8 cellular contexts compared by ENCODE assay signal in genomic region chr15:49154799-49155109, GRCh38. TPM values are rescaled to one million over a fixed set of nuclear protein-coding genes. Genes with fewer than 3 reads are reported as not detected.
DNase-seq lines count a peak whose midpoint lies in the region; ATAC-seq, FAIRE-seq and TF ChIP-seq lines count a peak whose summit lies in the region.

No MANE protein-coding gene starts in this region.

- DNase-seq in GM06990 (ENCODE audit: extremely low read depth, insufficient read length), result no peak
- no peak for DNase-seq in central memory CD8-positive, alpha-beta T cell (ENCODE audit: low spot score in 2 of 2)
- DNase-seq in naive thymus-derived CD4-positive, alpha-beta T cell, result no peak
- no peak for DNase-seq in pons (ENCODE audit: low spot score)
- DNase-seq in D721Med (ENCODE audit: insufficient read length, low spot score), result no peak
- DNase-seq in activated CD4-positive, alpha-beta T cell treated with anti-CD3 and anti-CD28 coated beads, Interleukin-2, amount 50 U/mL, for 4 hours, result no peak

- no peak for ATAC-seq in central memory CD8-positive, alpha-beta T cell (replicated peaks; ENCODE audit: extremely low read depth, poor library complexity, severe bottlenecking)
- ATAC-seq in naive thymus-derived CD4-positive, alpha-beta T cell, result no peak
- no peak for ATAC-seq in HG02938 (IDR thresholded peaks at IDR 0.05; ENCODE audit: unreplicated experiment)

- no peaks in the 10 kb centered on the region for H3K9me3 ChIP-seq in HUES6 (ENCODE audit: control insufficient read depth, insufficient read depth, low read depth, low read length)
- no peaks in the 10 kb centered on the region for H3K9me3 ChIP-seq in naive thymus-derived CD4-positive, alpha-beta T cell (ENCODE audit: control insufficient read depth in 2 of 3, low read length in 3 of 3)

- H3K27ac Mint-ChIP-seq in central memory CD8-positive, alpha-beta T cell (ENCODE audit: low read depth), result peak overlapping the region; percentile 93
- peak overlapping the region; percentile 93 to 100 (median 97) for H3K27ac Mint-ChIP-seq in naive thymus-derived CD4-positive, alpha-beta T cell

- TF ChIP-seq CTCF in GM06990 (IDR thresholded peaks at IDR 0.05; ENCODE audit: insufficient read depth, low read length, poor library complexity, severe bottlenecking), result no peak
- TF ChIP-seq CTCF in D721Med (IDR thresholded peaks at IDR 0.05; ENCODE audit: insufficient read depth, missing control alignments), result no peak

- peaks cover 17% of the 10 kb centered on the region for H3K36me3 Mint-ChIP-seq in central memory CD8-positive, alpha-beta T cell (ENCODE audit: insufficient read depth)
- H3K36me3 Mint-ChIP-seq in naive thymus-derived CD4-positive, alpha-beta T cell, result peaks cover 0 to 6% (median 0%) of the 10 kb centered on the region in 5 donors

- H3K4me3 Mint-ChIP-seq in central memory CD8-positive, alpha-beta T cell, result peak overlapping the region; percentile 95
- peak overlapping the region; percentile 95 to 100 (median 98) for H3K4me3 Mint-ChIP-seq in naive thymus-derived CD4-positive, alpha-beta T cell

- CTCF ChIA-PET in naive thymus-derived CD4-positive, alpha-beta T cell (lab: Charles Lee), result interaction anchor here (1.8 kb wide), 1 partner anchor 9 kb away, joined by 7 read pairs; no protein-coding TSS in a partner anchor

- intact Hi-C loops in naive thymus-derived CD4-positive, alpha-beta T cell (cut with micrococcal nuclease), result loop anchor here (1.0 to 10.0 kb wide), 17 partner anchors 8 to 1752 kb away; partner anchors contain the start of genes CEP152 (in 2 of the 2), DUT (in 2 of the 2), EID1 (in 2 of the 2) and GALK2 (in 2 of the 2)

- H3K9ac ChIP-seq in HUES6 (ENCODE audit: low read length), result peak overlapping the region; percentile 88

- no peaks in the 10 kb centered on the region for H3K9me3 Mint-ChIP-seq in central memory CD8-positive, alpha-beta T cell
- H3K9me3 Mint-ChIP-seq in naive thymus-derived CD4-positive, alpha-beta T cell, result peaks cover 0 to 1% (median 0%) of the 10 kb centered on the region in 11 donors

- peaks cover 7% of the 10 kb centered on the region; the same call in 1 of the 2 replicates for H3K4me1 ChIP-seq in HUES6 (ENCODE audit: control insufficient read depth, insufficient read depth, low read length)
- H3K4me1 ChIP-seq in naive thymus-derived CD4-positive, alpha-beta T cell (ENCODE audit: control insufficient read depth in 2 of 2, insufficient read depth in 2 of 2, low read length in 2 of 2), result peaks cover 9 to 26% of the 10 kb centered on the region in 2 donors

- H3K36me3 ChIP-seq in GM06990 (ENCODE audit: control insufficient read depth, insufficient read depth, low read length), result no peaks in the 10 kb centered on the region
- H3K36me3 ChIP-seq in HUES6 (ENCODE audit: control insufficient read depth, insufficient read depth, low read length), result no peaks in the 10 kb centered on the region
- peaks cover 0 to 6% (median 0%) of the 10 kb centered on the region in 3 experiments for H3K36me3 ChIP-seq in naive thymus-derived CD4-positive, alpha-beta T cell (ENCODE audit: control insufficient read depth in 2 of 3, insufficient read depth in 3 of 3, low read length in 3 of 3)

- H3K27ac ChIP-seq in HUES6 (ENCODE audit: low read depth, low read length), result peak overlapping the region; percentile 65
- peak overlapping the region; percentile 93 for H3K27ac ChIP-seq in naive thymus-derived CD4-positive, alpha-beta T cell (ENCODE audit: low read depth, low read length)

- POLR2A ChIA-PET in naive thymus-derived CD4-positive, alpha-beta T cell (lab: Charles Lee), result interaction anchor here (0.8 to 2.5 kb wide), 9 partner anchors 10 to 1199 kb away, joined by 3 to 32 read pairs (median 5); partner anchors contain the start of genes CEP152, EID1 and GALK2

- H3K4me1 Mint-ChIP-seq in central memory CD8-positive, alpha-beta T cell, result peaks cover 51% of the 10 kb centered on the region
- H3K4me1 Mint-ChIP-seq in naive thymus-derived CD4-positive, alpha-beta T cell, result peaks cover 41 to 74% (median 61%) of the 10 kb centered on the region in 7 donors

- FAIRE-seq in D721Med (lab: Jason Lieb, UNC), result no peak

- no peaks in the 10 kb centered on the region for H3K27me3 ChIP-seq in GM06990 (replicated peaks; ENCODE audit: control insufficient read depth, insufficient read depth, low read length)
- H3K27me3 ChIP-seq in HUES6 (ENCODE audit: control insufficient read depth, insufficient read depth, low read length), result no peaks in the 10 kb centered on the region
- H3K27me3 ChIP-seq in naive thymus-derived CD4-positive, alpha-beta T cell (ENCODE audit: control insufficient read depth in 2 of 2, insufficient read depth in 2 of 2, low read length in 2 of 2), result no peaks in the 10 kb centered on the region

- H3K4me3 ChIP-seq in GM06990 (replicated peaks; ENCODE audit: low read depth, low read length), result peak overlapping the region; percentile 96
- peak overlapping the region; percentile 75 for H3K4me3 ChIP-seq in HUES6 (ENCODE audit: low read depth, low read length)
- peak overlapping the region; percentile 88 for H3K4me3 ChIP-seq in naive thymus-derived CD4-positive, alpha-beta T cell (ENCODE audit: low read length)

- H3K27me3 Mint-ChIP-seq in central memory CD8-positive, alpha-beta T cell, result no peaks in the 10 kb centered on the region
- H3K27me3 Mint-ChIP-seq in naive thymus-derived CD4-positive, alpha-beta T cell, result no peaks in the 10 kb centered on the region

RNA-seq across cellular contexts. Expression of gene COPS2, which starts 0.6 kb away (rescaled TPM):
- total RNA-seq in naive thymus-derived CD4-positive, alpha-beta T cell, result 10 to 100 TPM; 51.0 to 91.5 (median 63.6) TPM
- 10 to 100 TPM; 25.4 to 34.7 TPM for polyA plus RNA-seq in naive thymus-derived CD4-positive, alpha-beta T cell

RNA-seq across cellular contexts. Expression of gene GALK2, which starts 15.3 kb away (rescaled TPM):
- 10 to 100 TPM; 19.4 to 36.6 (median 28.7) TPM for total RNA-seq in naive thymus-derived CD4-positive, alpha-beta T cell
- polyA plus RNA-seq in naive thymus-derived CD4-positive, alpha-beta T cell, result 10 to 100 TPM; 25.0 to 27.6 TPM
